Comparison of ENCODE assay signal across 25 cellular contexts in genomic region chr10:85696893-85697292, GRCh38.
DNase-seq lines count a peak whose midpoint lies in the region; ATAC-seq, FAIRE-seq and TF ChIP-seq lines count a peak whose summit lies in the region.
"Had no signal": no experiment of that assay in that cellular context is flagged by ENCODE, and none has a peak within 500 bp of the region (broad histone marks: within the 10 kb centered on the region; RNA-seq: fewer than 3 reads in every experiment).

No MANE protein-coding gene starts in this region.

- no peaks in the 10 kb centered on the region for H3K4me1 ChIP-seq in HepG2 (ENCODE audit: insufficient read depth, low read length)
- H3K4me1 ChIP-seq in right lobe of liver, result no peaks in the 10 kb centered on the region
- no peaks in the 10 kb centered on the region for H3K4me1 ChIP-seq in K562 (replicated peaks in 1 of 2; ENCODE audit: control insufficient read depth in 2 of 2, insufficient read depth in 2 of 2, low read length in 2 of 2)
- H3K4me1 ChIP-seq in naive thymus-derived CD4-positive, alpha-beta T cell (ENCODE audit: control insufficient read depth in 2 of 2, insufficient read depth in 2 of 2, low read length in 2 of 2), result no peaks in the 10 kb centered on the region
- H3K4me1 ChIP-seq: BE2C, BLaER1 had no signal

- BruUV-seq in HepG2 (replicated peaks; lab: Mats Ljungman, UMichigan) (no TSS peak), K562 (replicated peaks; lab: Mats Ljungman, UMichigan) (no TSS peak)

- H3K4me3 ChIP-seq in HepG2 (replicated peaks in 1 of 3; ENCODE audit: insufficient read depth in 1 of 3, low read depth in 2 of 3, low read length in 3 of 3), result no peak overlapping the region
- H3K4me3 ChIP-seq in right lobe of liver, result no peak overlapping the region
- no peak overlapping the region for H3K4me3 ChIP-seq in K562
- H3K4me3 ChIP-seq in lower leg skin (ENCODE audit: low read depth, poor library complexity, severe bottlenecking), result no peak overlapping the region
- no peak overlapping the region for H3K4me3 ChIP-seq in naive thymus-derived CD4-positive, alpha-beta T cell (ENCODE audit: low read length)
- H3K4me3 ChIP-seq: BLaER1, GM12878 had no signal

- no peak overlapping the region for H3K9ac ChIP-seq in HepG2 (ENCODE audit: insufficient read depth, low read depth, low read length)
- no peak overlapping the region for H3K9ac ChIP-seq in K562 (ENCODE audit: insufficient read depth in 1 of 2, low read depth in 2 of 2, low read length in 2 of 2)
- H3K9ac ChIP-seq: BLaER1 had no signal

- peaks cover 0 to 19% (median 9%) of the 10 kb centered on the region in 11 donors for H3K9me3 Mint-ChIP-seq in naive thymus-derived CD4-positive, alpha-beta T cell

- H3K4me1 Mint-ChIP-seq in naive thymus-derived CD4-positive, alpha-beta T cell, result no peaks in the 10 kb centered on the region
- H3K4me1 Mint-ChIP-seq: CD14-positive monocyte; CD4-positive, alpha-beta memory T cell; CD4-positive, CD25-positive, alpha-beta regulatory T cell; CD8-positive, alpha-beta memory T cell had no signal

- WGBS in HepG2 (ENCODE audit: low lambda C conversion rate), result 46% methylated on average over 1 of the region's 1 CpG
- 88% methylated on average over 1 of the region's 1 CpG for WGBS in right lobe of liver (ENCODE audit: insufficient coverage, low coverage, low lambda C conversion rate, missing lambda C conversion rate)
- WGBS in K562 (ENCODE audit: insufficient coverage, low coverage, missing lambda C conversion rate), result 21% methylated on average over 1 of the region's 1 CpG
- WGBS in lower leg skin, 2 donors, result 89 to 97% methylated on average over 1 of the region's 1 CpG

- no peaks in the 10 kb centered on the region for H3K27me3 ChIP-seq in HepG2 (ENCODE audit: control insufficient read depth in 1 of 2, insufficient read depth in 2 of 2, low read length in 2 of 2)
- H3K27me3 ChIP-seq in right lobe of liver, result no peaks in the 10 kb centered on the region
- no peaks in the 10 kb centered on the region for H3K27me3 ChIP-seq in K562 (ENCODE audit: control insufficient read depth in 2 of 2, insufficient read depth in 2 of 2, low read length in 2 of 2)
- H3K27me3 ChIP-seq in naive thymus-derived CD4-positive, alpha-beta T cell (ENCODE audit: control insufficient read depth in 2 of 2, insufficient read depth in 2 of 2, low read length in 2 of 2), result peaks cover 0 to 2% of the 10 kb centered on the region in 2 donors
- H3K27me3 ChIP-seq: BE2C, BLaER1 had no signal

- H3K27ac ChIP-seq in HepG2 (ENCODE audit: extremely low read length, insufficient read depth, low read length) (no peak overlapping the region), right lobe of liver (no peak overlapping the region), K562 (ENCODE audit: extremely low read depth, low read depth, low read length) (no peak overlapping the region)
- no peak overlapping the region for H3K27ac ChIP-seq in naive thymus-derived CD4-positive, alpha-beta T cell (ENCODE audit: low read depth, low read length)
- H3K27ac ChIP-seq: 22Rv1, BLaER1 had no signal

- H3K9me3 ChIP-seq in HepG2 (ENCODE audit: low read length), result no peaks in the 10 kb centered on the region
- H3K9me3 ChIP-seq in right lobe of liver, result no peaks in the 10 kb centered on the region
- H3K9me3 ChIP-seq in K562 (replicated peaks; ENCODE audit: control insufficient read depth, insufficient read depth, low read depth, low read length), result no peaks in the 10 kb centered on the region
- no peaks in the 10 kb centered on the region for H3K9me3 ChIP-seq in naive thymus-derived CD4-positive, alpha-beta T cell (ENCODE audit: control insufficient read depth in 2 of 3, low read length in 3 of 3)
- H3K9me3 ChIP-seq: BE2C, BLaER1 had no signal

- in situ Hi-C loops in HepG2 (cut with HindIII; ENCODE audit: extremely low pct_ligation_motif_present, low pct_unique_long_range_greater_than_20kb) (no loop called here), K562 (cut with MboI) (no loop called here)

- H3K27ac Mint-ChIP-seq in naive thymus-derived CD4-positive, alpha-beta T cell, result no peak overlapping the region
- H3K27ac Mint-ChIP-seq: CD14-positive monocyte; CD4-positive, alpha-beta memory T cell; CD4-positive, CD25-positive, alpha-beta regulatory T cell; CD8-positive, alpha-beta memory T cell had no signal

- H3K9me1 ChIP-seq in K562 (ENCODE audit: control insufficient read depth, insufficient read depth, low read length), result no peaks in the 10 kb centered on the region

- H4K20me1 ChIP-seq in HepG2 (ENCODE audit: insufficient read depth, low read length) (no peaks in the 10 kb centered on the region), K562 (replicated peaks; ENCODE audit: control insufficient read depth, insufficient read depth, low read length) (no peaks in the 10 kb centered on the region)
- H4K20me1 ChIP-seq: BLaER1 had no signal

- H3K79me2 ChIP-seq in HepG2 (ENCODE audit: insufficient read depth, low read length), result no peaks in the 10 kb centered on the region
- H3K79me2 ChIP-seq in K562 (ENCODE audit: control insufficient read depth, insufficient read depth, low read length), result no peaks in the 10 kb centered on the region

- no peak for TF ChIP-seq EP300 in HepG2 (IDR thresholded peaks at IDR 0.05; ENCODE audit: low read depth in 2 of 2, low read length in 2 of 2)
- no peak for TF ChIP-seq EP300 in HepG2 (CRISPR knock-in tag; IDR thresholded peaks at IDR 0.05; ENCODE audit: borderline replicate concordance)
- no peak for TF ChIP-seq EP300 in K562 (IDR thresholded peaks at IDR 0.05; ENCODE audit: low read length)

- no peak for TF ChIP-seq POLR2A in HepG2 (IDR thresholded peaks at IDR 0.05; ENCODE audit: insufficient read depth in 1 of 2, low read depth in 2 of 2, low read length in 2 of 2)
- TF ChIP-seq POLR2A in right lobe of liver (IDR thresholded peaks at IDR 0.05), result no peak
- TF ChIP-seq POLR2A in K562 (conservative IDR thresholded peaks at IDR 0.05), result no peak
- TF ChIP-seq POLR2A in lower leg skin (IDR thresholded peaks at IDR 0.05), result no peak

- H3K36me3 Mint-ChIP-seq in naive thymus-derived CD4-positive, alpha-beta T cell, result no peaks in the 10 kb centered on the region
- H3K36me3 Mint-ChIP-seq: CD14-positive monocyte; CD4-positive, alpha-beta memory T cell; CD4-positive, CD25-positive, alpha-beta regulatory T cell; CD8-positive, alpha-beta memory T cell had no signal

- TF ChIP-seq RAD21 in HepG2 (CRISPR knock-in tag; IDR thresholded peaks at IDR 0.05) (no peak), K562 (CRISPR knock-in tag; conservative IDR thresholded peaks at IDR 0.05 in 1 of 2, IDR thresholded peaks at IDR 0.05 in 1 of 2) (no peak)

- POLR2A ChIA-PET in HepG2 (lab: Yijun Ruan, JAX), result no interaction called here
- POLR2A ChIA-PET in K562 (lab: Yijun Ruan, JAX), result no interaction called here
- POLR2A ChIA-PET in naive thymus-derived CD4-positive, alpha-beta T cell (lab: Charles Lee), result no interaction called here

- DNase-seq in HepG2 (ENCODE audit: low spot score) (no peak), right lobe of liver (no peak), K562 (ENCODE audit: extremely low read depth in 1 of 4, low spot score in 3 of 4) (no peak), lower leg skin (ENCODE audit: low spot score in 2 of 2) (no peak)
- DNase-seq in naive thymus-derived CD4-positive, alpha-beta T cell, result no peak
- DNase-seq: ACHN; BE2C; C1 segment of cervical spinal cord; CD4-positive, alpha-beta memory T cell; CD4-positive, CD25-positive, alpha-beta regulatory T cell; CD8-positive, alpha-beta memory T cell; COR-L47; DMS 273 treated with DMSO at 0.1 percent for 48 hours; DMS153; DMS53; DMS79; DND-41; EL; GDM1 had no signal

- no peak for FAIRE-seq in HepG2 (lab: Jason Lieb, UNC)
- FAIRE-seq in K562 (lab: Jason Lieb, UNC), result no peak
- FAIRE-seq: GM12878, GM12892, GM18507 had no signal

- TF ChIP-seq CTCF in HepG2 (CRISPR knock-in tag; IDR thresholded peaks at IDR 0.05) (no peak), right lobe of liver (IDR thresholded peaks at IDR 0.05) (no peak), K562 (IDR thresholded peaks at IDR 0.05 in 2 of 3, conservative IDR thresholded peaks at IDR 0.05 in 1 of 3; ENCODE audit: insufficient read depth in 2 of 3, low read depth in 1 of 3, low read length in 3 of 3) (no peak), lower leg skin (IDR thresholded peaks at IDR 0.05) (no peak)

- no peaks in the 10 kb centered on the region for H3K36me3 ChIP-seq in HepG2 (replicated peaks in 1 of 2; ENCODE audit: control insufficient read depth in 1 of 2, insufficient read depth in 2 of 2, low read length in 2 of 2)
- no peaks in the 10 kb centered on the region for H3K36me3 ChIP-seq in right lobe of liver
- no peaks in the 10 kb centered on the region for H3K36me3 ChIP-seq in K562 (ENCODE audit: control insufficient read depth, insufficient read depth, low read length)
- no peaks in the 10 kb centered on the region for H3K36me3 ChIP-seq in naive thymus-derived CD4-positive, alpha-beta T cell (ENCODE audit: control insufficient read depth in 2 of 3, insufficient read depth in 3 of 3, low read length in 3 of 3)
- H3K36me3 ChIP-seq: BE2C, BLaER1 had no signal

- intact Hi-C loops in HepG2 (cut with micrococcal nuclease; ENCODE audit: unreplicated experiment) (no loop called here), right lobe of liver (cut with DNase I) (no loop called here), K562 (cut with micrococcal nuclease) (no loop called here), lower leg skin (cut with DNase I; ENCODE audit: low total_unique reads) (no loop called here)
- intact Hi-C loops in naive thymus-derived CD4-positive, alpha-beta T cell (cut with micrococcal nuclease), result no loop called here

- H3K27me3 Mint-ChIP-seq in naive thymus-derived CD4-positive, alpha-beta T cell, result peaks cover 4 to 43% (median 26%) of the 10 kb centered on the region in 5 donors
- H3K27me3 Mint-ChIP-seq: CD4-positive, CD25-positive, alpha-beta regulatory T cell had no signal

- CTCF ChIA-PET in HepG2 (lab: Yijun Ruan, JAX; ENCODE audit: low intra/inter-chr PET ratio, low total read pairs) (no interaction called here), K562 (lab: Yijun Ruan, JAX; ENCODE audit: low intra/inter-chr PET ratio) (no interaction called here)
- CTCF ChIA-PET in naive thymus-derived CD4-positive, alpha-beta T cell (lab: Charles Lee), result no interaction called here

- H3K4me3 Mint-ChIP-seq in naive thymus-derived CD4-positive, alpha-beta T cell, result no peak overlapping the region
- H3K4me3 Mint-ChIP-seq: CD14-positive monocyte; CD4-positive, alpha-beta memory T cell; CD4-positive, CD25-positive, alpha-beta regulatory T cell; CD8-positive, alpha-beta memory T cell had no signal

- H2AFZ ChIP-seq in HepG2 (ENCODE audit: low read length), result no peak overlapping the region
- no peak overlapping the region for H2AFZ ChIP-seq in K562 (ENCODE audit: low read depth, low read length)

- H3K4me2 ChIP-seq in HepG2 (ENCODE audit: low read depth, low read length), result no peak overlapping the region
- no peak overlapping the region for H3K4me2 ChIP-seq in K562 (ENCODE audit: insufficient read depth, low read length)
- H3K4me2 ChIP-seq: BLaER1 had no signal

- ATAC-seq in HepG2, result no peak
- ATAC-seq in right lobe of liver, result no peak
- ATAC-seq in K562, result no peak
- no peak for ATAC-seq in naive thymus-derived CD4-positive, alpha-beta T cell
- ATAC-seq: GM12878 had no signal

TF ChIP-seq in HepG2, 621 proteins besides CTCF, POLR2A, EP300 and RAD21 (continues in another document):
- TF ChIP-seq MAFF (IDR thresholded peaks at IDR 0.05; ENCODE audit: low read depth, low read length), result peak; percentile 40; the same call in 1 of the 2 replicates

TF ChIP-seq in K562, 482 proteins besides CTCF, POLR2A, EP300 and RAD21 (continues in another document):
- no peak for TF ChIP-seq ZNF766 (CRISPR knock-in tag; conservative IDR thresholded peaks at IDR 0.05)

Comparison
In these comparisons a context has a peak if more than half of its experiments do, and no peak if none do; other contexts are left out.
1. Of the 241 proteins assayed by ChIP-seq in both HepG2 and K562: peak only in HepG2: MAFF; only in K562: none; in both: MAFK; in neither: 239.